In genomic region chr7:138964838-138965436, GRCh38 we compare ENCODE assay signal across 34 cellular contexts.
"Had no signal": no experiment of that assay in that cellular context is flagged by ENCODE, and none has a peak within 500 bp of the region (broad histone marks: within the 10 kb centered on the region; RNA-seq: fewer than 3 reads in every experiment).

No MANE protein-coding gene starts in this region.

- H3K36me3 ChIP-seq: cardiac muscle cell had no signal

- H3K36me3 Mint-ChIP-seq: activated CD4-positive, alpha-beta memory T cell treated with anti-CD3 and anti-CD28 coated beads for 36 hours; activated CD8-positive, alpha-beta memory T cell treated with anti-CD3 and anti-CD28 coated beads, Interleukin-2, amount 10 ng/mL, durations not matched to agents 7 days and 5 days; activated naive CD8-positive, alpha-beta T cell treated with anti-CD3 and anti-CD28 coated beads for 36 hours had no signal

- H3K27ac Mint-ChIP-seq: activated B cell treated with CpG ODN at 0.5 μM for 24 hours; activated CD4-positive, alpha-beta memory T cell treated with anti-CD3 and anti-CD28 coated beads for 36 hours; activated CD8-positive, alpha-beta memory T cell treated with anti-CD3 and anti-CD28 coated beads, Interleukin-2, amount 10 ng/mL, durations not matched to agents 7 days and 5 days; activated naive CD8-positive, alpha-beta T cell treated with anti-CD3 and anti-CD28 coated beads for 36 hours; T-helper 2 cell treated with Interferon-gamma antibody and Interleukin-4, amounts not matched to agents 5 μg/mL and 100 μg/mL, for 36 hours had no signal

- H3K27me3 Mint-ChIP-seq: activated naive CD8-positive, alpha-beta T cell treated with anti-CD3 and anti-CD28 coated beads for 36 hours had no signal

- H3K27ac ChIP-seq: cardiac muscle cell, KMS-11, PC-9, RWPE1 had no signal

- ATAC-seq: activated CD8-positive, alpha-beta memory T cell treated with anti-CD3 and anti-CD28 coated beads, Interleukin-2, amount 10 ng/mL, durations not matched to agents 7 days and 5 days; Right ventricle myocardium inferior had no signal

- H3K27me3 ChIP-seq: cardiac muscle cell had no signal

- FAIRE-seq: RCC 7860, TTC549 had no signal

- H3K9ac ChIP-seq: KMS-11 had no signal

- H3K4me3 ChIP-seq: cardiac muscle cell, PC-9 had no signal

- H2AFZ ChIP-seq: PC-9 had no signal

- H3K4me3 Mint-ChIP-seq: activated B cell treated with CpG ODN at 0.5 μM for 24 hours; activated CD4-positive, alpha-beta memory T cell treated with anti-CD3 and anti-CD28 coated beads for 36 hours; activated CD8-positive, alpha-beta memory T cell treated with anti-CD3 and anti-CD28 coated beads, Interleukin-2, amount 10 ng/mL, durations not matched to agents 7 days and 5 days; activated naive CD8-positive, alpha-beta T cell treated with anti-CD3 and anti-CD28 coated beads for 36 hours; central memory CD8-positive, alpha-beta T cell; T-helper 2 cell treated with Interferon-gamma antibody and Interleukin-4, amounts not matched to agents 5 μg/mL and 100 μg/mL, for 36 hours had no signal

- H3K4me2 ChIP-seq: KMS-11, PC-9 had no signal

- DNase-seq: activated B cell treated with CpG ODN at 0.5 μM for 24 hours; activated CD4-positive, alpha-beta memory T cell treated with anti-CD3 and anti-CD28 coated beads for 36 hours; activated CD4-positive, alpha-beta T cell treated with anti-CD3 and anti-CD28 coated beads for 4 hours; activated CD4-positive, alpha-beta T cell treated with anti-CD3 and anti-CD28 coated beads, Interleukin-2, amount 50 U/mL, for 1 hour; activated CD4-positive, CD25-positive, alpha-beta regulatory T cell treated with anti-CD3 and anti-CD28 coated beads, Interleukin-2, amount 50 U/mL, for 72 hours; activated CD8-positive, alpha-beta memory T cell treated with anti-CD3 and anti-CD28 coated beads, Interleukin-2, amount 10 ng/mL, durations not matched to agents 7 days and 5 days; activated CD8-positive, alpha-beta memory T cell treated with anti-CD3 and anti-CD28 coated beads, Interleukin-2, amount 50 U/mL, for 48 hours; activated effector memory CD4-positive, alpha-beta T cell treated with anti-CD3 and anti-CD28 coated beads, Interleukin-2, amount 50 U/mL, for 16 hours; activated naive CD4-positive, alpha-beta T cell; activated naive CD4-positive, alpha-beta T cell treated with anti-CD3 and anti-CD28 coated beads, Interleukin-2, amount 50 U/mL, for 16 hours; activated naive CD8-positive, alpha-beta T cell treated with anti-CD3 and anti-CD28 coated beads for 36 hours; activated T-cell treated with anti-CD3 and anti-CD28 coated beads, Interleukin-2, amount 50 U/mL, for 48 hours; amniotic stem cell; aorta; NCI-H1092 treated with DMSO at 0.1 percent for 48 hours; NCI-H1417; NCI-H146; NCI-H187; NCI-H2029 treated with DMSO at 0.1 percent for 48 hours; NCI-H2107; NCI-H2171; NCI-H510A; NCI-H526; NCI-H748 treated with DMSO at 0.1 percent for 48 hours; NK-92 treated with Interleukin-12 subunit alpha and Interleukin-12 subunit beta, amount 100 ng/mL, for 24 hours; PC-9 had no signal

- H3K4me1 Mint-ChIP-seq: activated B cell treated with CpG ODN at 0.5 μM for 24 hours; central memory CD8-positive, alpha-beta T cell had no signal
